Comparison of ENCODE assay signal across 9 cellular contexts in the genomic region with DNA sequence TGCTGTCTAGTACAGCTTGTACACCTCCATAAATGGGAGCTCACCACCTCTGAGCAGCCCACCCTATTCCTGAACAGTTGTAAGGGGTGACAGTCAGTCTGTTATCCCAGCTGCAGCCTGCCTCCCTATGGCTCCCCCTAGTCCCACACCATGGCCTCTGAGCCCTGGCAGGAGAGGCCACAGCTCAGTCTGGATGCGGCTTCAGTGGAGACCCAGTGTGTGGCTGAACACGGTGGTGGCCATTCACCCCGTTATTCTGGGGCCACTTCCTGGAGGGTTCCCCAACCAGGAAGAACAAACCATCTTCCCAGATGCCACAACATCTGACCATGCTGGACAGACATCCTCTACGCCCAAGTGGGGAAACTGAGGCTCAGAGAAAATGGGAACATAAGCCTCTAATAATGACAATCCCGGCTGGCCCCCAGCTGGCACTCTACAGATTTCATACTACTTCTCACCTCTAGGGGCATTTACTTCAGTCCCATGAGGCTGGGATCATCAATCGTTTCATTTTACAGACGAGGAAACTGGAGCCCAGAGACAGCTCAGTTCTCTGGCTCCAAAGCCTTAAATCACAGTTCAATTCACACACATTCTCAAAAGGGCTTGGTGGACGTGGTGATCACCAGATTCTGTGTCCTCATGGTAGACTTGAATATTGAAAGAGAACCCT. TPM values are rescaled to one million over a fixed set of nuclear protein-coding genes. Genes with fewer than 3 reads are reported as not detected.
A peak's percentile ranks its signal among the peaks of the same experiment; 100 is the strongest.
DNase-seq lines count a peak whose midpoint lies in the region; ATAC-seq and TF ChIP-seq lines count a peak whose summit lies in the region.
"Had no signal": no experiment of that assay in that cellular context is flagged by ENCODE, and none has a peak within 500 bp of the region (broad histone marks: within the 10 kb centered on the region; RNA-seq: fewer than 3 reads in every experiment).

No MANE protein-coding gene starts in this region.

- peaks cover 13% of the 10 kb centered on the region for H3K27me3 ChIP-seq in AG04450 (ENCODE audit: control insufficient read depth, insufficient read depth, low read length)

- POLR2A ChIA-PET in AG04450 (lab: Yijun Ruan, JAX) = interaction anchor here (0.7 kb wide), 1 partner anchor 659 kb away, joined by 3 read pairs; no protein-coding TSS in a partner anchor

- DNase-seq in AG04450 (ENCODE audit: low read depth, low spot score) (no peak), GM20000 (ENCODE audit: low spot score) (no peak), RPMI8226 (peak; percentile 58), foreskin fibroblast (peak in 1 of 2 donors; percentile 28), MV-4-11 (lab: John Stamatoyannopoulos, UW) (no peak), NCI-H2171 treated with DMSO at 0.1 percent for 48 hours (lab: John Stamatoyannopoulos, UW) (no peak), substantia nigra (lab: John Stamatoyannopoulos, UW) (no peak)
- DNase-seq: naive B cell had no signal

- ATAC-seq in HG03097 (IDR thresholded peaks at IDR 0.05; ENCODE audit: low FRiP score, unreplicated experiment) = no peak

- no peaks in the 10 kb centered on the region; the same call in 1 of the 2 replicates for H3K9me3 ChIP-seq in AG04450 (ENCODE audit: control insufficient read depth, insufficient read depth, low read length)

- peak; percentile 47 for TF ChIP-seq CTCF in AG04450 (IDR thresholded peaks at IDR 0.05; ENCODE audit: low read depth, low read length)
- TF ChIP-seq CTCF in GM20000 (IDR thresholded peaks at IDR 0.05; ENCODE audit: extremely low read depth, missing control alignments) = peak; percentile 2
- TF ChIP-seq CTCF in foreskin fibroblast (IDR thresholded peaks at IDR 0.05; ENCODE audit: low read depth, low read length) = peak; percentile 22

- H3K27ac ChIP-seq in AG04450 (ENCODE audit: low read depth, low read length) = no peak overlapping the region
- H3K27ac ChIP-seq in substantia nigra (ENCODE audit: low read depth, low read length, poor library complexity, severe bottlenecking) = no peak overlapping the region

- H3K4me3 ChIP-seq in AG04450 (ENCODE audit: low read depth, low read length) (no peak overlapping the region), foreskin fibroblast (ENCODE audit: low read depth in 1 of 2, low read length in 2 of 2) (no peak overlapping the region)

- CTCF ChIA-PET in AG04450 (lab: Charles Lee) = interaction anchor here (0.6 to 5.5 kb wide), 14 partner anchors 9 to 870 kb away, joined by 3 to 53 read pairs (median 5); no protein-coding TSS in a partner anchor

RNA-seq across cellular contexts. Expression of a gene that starts 9.3 kb away (rescaled TPM):
- polyA plus RNA-seq in AG04450 (2011; rRNA removed) = not detected in 2 replicates
- 0.09 TPM in 1 of 2 replicates, not detected in the other for polyA minus RNA-seq in AG04450 (2011; rRNA and poly(A)+ RNA removed)
